ENCODE assay signal across 10 cellular contexts in the genomic region with DNA sequence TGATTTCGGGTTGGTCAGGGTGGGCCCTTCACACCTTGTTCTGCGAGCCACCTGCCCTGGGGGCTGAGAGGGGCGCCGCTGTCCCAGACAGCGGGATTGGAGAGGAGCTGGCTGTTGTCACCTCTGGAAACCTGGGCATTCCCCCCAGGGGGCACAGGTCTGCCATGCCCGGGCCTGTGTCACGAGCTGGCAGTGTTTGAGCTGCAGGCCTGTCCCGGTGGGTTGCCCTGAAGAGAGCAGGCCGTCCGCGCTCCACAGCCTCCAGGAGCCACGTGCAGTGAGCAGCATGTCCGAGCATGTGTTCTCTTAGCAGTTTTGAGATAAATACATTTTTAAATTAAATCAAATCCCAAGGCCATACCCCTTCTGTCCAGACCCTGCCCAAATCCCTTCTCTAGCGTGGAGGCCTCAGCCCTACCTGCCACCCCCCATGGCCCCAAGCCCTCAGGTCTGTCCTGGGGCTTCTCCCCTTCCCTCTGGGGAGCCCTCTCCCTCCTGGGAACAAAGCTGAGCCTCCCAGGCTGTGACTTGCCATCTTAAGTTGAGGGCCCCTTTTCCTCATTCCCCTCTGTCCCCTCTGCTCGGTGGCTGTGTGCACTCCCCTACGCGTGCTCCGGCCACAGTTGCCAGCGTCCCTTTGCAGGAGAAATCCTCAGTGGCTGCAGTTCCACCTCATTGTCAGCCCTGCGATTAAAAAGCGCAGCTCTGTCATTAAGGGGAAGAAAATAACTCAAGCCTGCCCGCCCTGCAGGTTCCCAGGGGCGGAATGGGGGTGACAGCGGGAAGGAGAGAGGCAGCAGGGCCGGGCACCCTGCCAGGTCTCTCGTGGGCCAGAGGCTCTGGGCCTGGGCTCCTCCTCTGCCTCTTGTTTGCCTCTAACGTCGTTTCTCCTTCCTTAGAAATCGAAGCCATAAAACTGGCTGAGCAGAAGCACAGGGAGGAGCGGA. TPM values are rescaled to one million over a fixed set of nuclear protein-coding genes. Genes with fewer than 3 reads are reported as not detected.
A peak's percentile ranks its signal among the peaks of the same experiment; 100 is the strongest.
DNase-seq lines count a peak whose midpoint lies in the region; ATAC-seq and TF ChIP-seq lines count a peak whose summit lies in the region.
"Had no signal": no experiment of that assay in that cellular context is flagged by ENCODE, and none has a peak within 500 bp of the region (broad histone marks: within the 10 kb centered on the region; RNA-seq: fewer than 3 reads in every experiment).

No MANE protein-coding gene starts in this region.

- peaks cover 5 to 100% (median 79%) of the 10 kb centered on the region in 4 donors for H3K4me1 ChIP-seq in tibial artery

- DNase-seq in NCI-H2081 (lab: John Stamatoyannopoulos, UW) (peak; percentile 17 to 18), NCI-H2081 treated with DMSO at 0.1 percent for 48 hours (lab: John Stamatoyannopoulos, UW) (no peak), cerebellum (ENCODE audit: low spot score) (peak; percentile 60), medulla oblongata (ENCODE audit: extremely low spot score) (peak; percentile 31), tibial artery (no peak)
- DNase-seq: activated T-cell treated with anti-CD3 and anti-CD28 coated beads, Interleukin-2, amount 50 U/mL, for 1 hour; NCI-H526 treated with DMSO at 0.1 percent for 48 hours had no signal

- H3K4me3 ChIP-seq in tibial artery, result peak overlapping the region; percentile 54

- H3K36me3 ChIP-seq in tibial artery, result peaks cover 0 to 21% (median 0%) of the 10 kb centered on the region in 3 donors

- no peak for ATAC-seq in HG02938 (IDR thresholded peaks at IDR 0.05; ENCODE audit: unreplicated experiment)
- ATAC-seq in GM21515 (IDR thresholded peaks at IDR 0.05; ENCODE audit: unreplicated experiment), result no peak
- no peak for ATAC-seq in HG03354 (IDR thresholded peaks at IDR 0.05; ENCODE audit: poor library complexity, severe bottlenecking, unreplicated experiment)

- no peaks in the 10 kb centered on the region for H3K27me3 ChIP-seq in tibial artery

- no peak for TF ChIP-seq CTCF in tibial artery (IDR thresholded peaks at IDR 0.05)

- peak overlapping the region; percentile 93 to 96 for H3K27ac ChIP-seq in tibial artery

- intact Hi-C loops in tibial artery (cut with DNase I; ENCODE audit: low total_unique reads), result no loop called here

- no peaks in the 10 kb centered on the region for H3K9me3 ChIP-seq in tibial artery

RNA-seq across cellular contexts. Expression of a gene that starts 26.6 kb away (rescaled TPM):
- total RNA-seq in cerebellum, result 7.3 TPM

RNA-seq across cellular contexts. Expression of a gene that starts 45.7 kb away (rescaled TPM):
- 6.8 TPM for total RNA-seq in cerebellum

Comparison
In these comparisons a context has a peak if more than half of its experiments do, and no peak if none do; other contexts are left out.
1. DNase-seq: peak in NCI-H2081 (2 of 2), cerebellum (single experiment) and medulla oblongata (single experiment); none in NCI-H2081 treated with DMSO at 0.1 percent for 48 hours (single experiment) and tibial artery (0 of 2).